13 cellular contexts compared by ENCODE assay signal in genomic region chr1:193590102-193590501, GRCh38.
DNase-seq lines count a peak whose midpoint lies in the region; ATAC-seq and TF ChIP-seq lines count a peak whose summit lies in the region.
"Had no signal": no experiment of that assay in that cellular context is flagged by ENCODE, and none has a peak within 500 bp of the region (broad histone marks: within the 10 kb centered on the region; RNA-seq: fewer than 3 reads in every experiment).

No MANE protein-coding gene starts in this region.

- no peak overlapping the region for H3K4me2 ChIP-seq in mesendoderm (ENCODE audit: low read length)
- H3K4me2 ChIP-seq in hepatocyte = no peak overlapping the region

- H3K27me3 Mint-ChIP-seq in T-cell (no peaks in the 10 kb centered on the region), glutamatergic neuron (ENCODE audit: unreplicated experiment) (peaks cover 2% of the 10 kb centered on the region)
- H3K27me3 Mint-ChIP-seq in activated T-cell treated with anti-CD3 and anti-CD28 coated beads, Interleukin-2, amount 50 U/mL, for 24 hours = no peaks in the 10 kb centered on the region

- no peaks in the 10 kb centered on the region for H3K79me2 ChIP-seq in mesendoderm (ENCODE audit: control insufficient read depth, insufficient read depth, low read length)
- H3K79me2 ChIP-seq in hepatocyte = no peaks in the 10 kb centered on the region

- peak; percentile 11 for DNase-seq in DMS153 (lab: John Stamatoyannopoulos, UW)
- DNase-seq in DMS153 treated with DMSO at 0.1 percent for 48 hours (lab: John Stamatoyannopoulos, UW; ENCODE audit: unreplicated experiment) = no peak
- no peak for DNase-seq in T-cell
- no peak for DNase-seq in glutamatergic neuron
- no peak for DNase-seq in mesendoderm
- DNase-seq in activated T-cell treated with anti-CD3 and anti-CD28 coated beads, Interleukin-2, amount 50 U/mL, for 24 hours = no peak
- no peak for DNase-seq in hepatocyte (ENCODE audit: low spot score)
- DNase-seq: DMS53, MV-4-11, NCI-H1417 treated with DMSO at 0.1 percent for 48 hours, NCI-H748 treated with DMSO at 0.1 percent for 48 hours had no signal

- no peak overlapping the region for H3K4me3 Mint-ChIP-seq in T-cell
- peak overlapping the region; percentile 17 for H3K4me3 Mint-ChIP-seq in glutamatergic neuron (ENCODE audit: unreplicated experiment)
- H3K4me3 Mint-ChIP-seq in activated T-cell treated with anti-CD3 and anti-CD28 coated beads, Interleukin-2, amount 50 U/mL, for 24 hours = no peak overlapping the region

- H3K4me1 ChIP-seq in mesendoderm (ENCODE audit: control insufficient read depth, low read depth, low read length) (peaks cover 5% of the 10 kb centered on the region), hepatocyte (ENCODE audit: insufficient read depth) (peaks cover 8% of the 10 kb centered on the region)

- no peak overlapping the region for H3K9ac ChIP-seq in mesendoderm (ENCODE audit: low read length)

- H3K18ac ChIP-seq in mesendoderm (ENCODE audit: low read length) = no peak overlapping the region

- H3K4me3 ChIP-seq in mesendoderm (ENCODE audit: low read length) (no peak overlapping the region), hepatocyte (no peak overlapping the region)

- H3K27ac ChIP-seq in mesendoderm (ENCODE audit: low read depth, low read length) (no peak overlapping the region), hepatocyte (no peak overlapping the region)
- H3K27ac ChIP-seq: 22Rv1 had no signal

- H2BK15ac ChIP-seq in mesendoderm (replicated peaks; ENCODE audit: low read depth) = peak overlapping the region; percentile 41

- no peaks in the 10 kb centered on the region for H3K9me2 ChIP-seq in hepatocyte (replicated peaks; ENCODE audit: insufficient read depth)

- H3K23ac ChIP-seq in mesendoderm (ENCODE audit: low read length) = no peak overlapping the region

- no peak overlapping the region for H2BK120ac ChIP-seq in mesendoderm (ENCODE audit: low read depth, low read length)

- H3K4ac ChIP-seq in mesendoderm (ENCODE audit: low read depth, low read length) = no peak overlapping the region

- H3K9me3 Mint-ChIP-seq in T-cell (no peaks in the 10 kb centered on the region), glutamatergic neuron (ENCODE audit: unreplicated experiment) (peaks cover 1% of the 10 kb centered on the region)
- H3K9me3 Mint-ChIP-seq in activated T-cell treated with anti-CD3 and anti-CD28 coated beads, Interleukin-2, amount 50 U/mL, for 24 hours = no peaks in the 10 kb centered on the region

- POLR2A ChIA-PET in T-cell (lab: Charles Lee) = interaction anchor here in 1 of 2 donors (0.5 kb wide), 1 partner anchor 1051 kb away, joined by 6 read pairs; no protein-coding TSS in a partner anchor

- H3K27me3 ChIP-seq in mesendoderm (ENCODE audit: insufficient read depth, low read length, poor library complexity) = no peaks in the 10 kb centered on the region
- no peaks in the 10 kb centered on the region for H3K27me3 ChIP-seq in hepatocyte

- H3K27ac Mint-ChIP-seq in T-cell = peak overlapping the region; percentile 29 to 61
- no peak overlapping the region for H3K27ac Mint-ChIP-seq in glutamatergic neuron (ENCODE audit: unreplicated experiment)
- no peak overlapping the region for H3K27ac Mint-ChIP-seq in activated T-cell treated with anti-CD3 and anti-CD28 coated beads, Interleukin-2, amount 50 U/mL, for 24 hours

- H3K36me3 ChIP-seq in mesendoderm (ENCODE audit: control insufficient read depth, insufficient read depth, low read length) (no peaks in the 10 kb centered on the region), hepatocyte (replicated peaks; ENCODE audit: insufficient read depth, low read depth) (no peaks in the 10 kb centered on the region)

- ATAC-seq in T-cell (replicated peaks in 1 of 4) (no peak), HG02840 (IDR thresholded peaks at IDR 0.05; ENCODE audit: low FRiP score, unreplicated experiment) (no peak)

- H2BK5ac ChIP-seq in mesendoderm (ENCODE audit: low read length) = no peak overlapping the region

- H3K36me3 Mint-ChIP-seq in T-cell (no peaks in the 10 kb centered on the region), glutamatergic neuron (ENCODE audit: unreplicated experiment) (no peaks in the 10 kb centered on the region)
- no peaks in the 10 kb centered on the region for H3K36me3 Mint-ChIP-seq in activated T-cell treated with anti-CD3 and anti-CD28 coated beads, Interleukin-2, amount 50 U/mL, for 24 hours (ENCODE audit: low read depth)

- no peak overlapping the region for H2AK5ac ChIP-seq in mesendoderm (ENCODE audit: low read length)

- no peaks in the 10 kb centered on the region for H3K9me3 ChIP-seq in hepatocyte (ENCODE audit: low read depth)

- no peak overlapping the region for H4K5ac ChIP-seq in mesendoderm (ENCODE audit: low read length)

- H2AFZ ChIP-seq in hepatocyte = no peak overlapping the region

- no peak overlapping the region for H3K56ac ChIP-seq in mesendoderm (ENCODE audit: low read length)

- TF ChIP-seq CTCF in glutamatergic neuron (IDR thresholded peaks at IDR 0.05; ENCODE audit: partially characterized antibody, unreplicated experiment) (no peak), hepatocyte (IDR thresholded peaks at IDR 0.05; ENCODE audit: poor library complexity) (no peak)

- no peaks in the 10 kb centered on the region for H4K20me1 ChIP-seq in hepatocyte (ENCODE audit: insufficient read depth, poor library complexity, severe bottlenecking)

- CTCF ChIA-PET in T-cell (lab: Charles Lee) = interaction anchor here in 1 of 2 donors (0.6 kb wide), 1 partner anchor 713 kb away, joined by 3 read pairs; no protein-coding TSS in a partner anchor

- H3K4me1 Mint-ChIP-seq in T-cell = peaks cover 19 to 44% (median 39%) of the 10 kb centered on the region in 3 donors
- H3K4me1 Mint-ChIP-seq in glutamatergic neuron (ENCODE audit: low read depth, unreplicated experiment) = peaks cover 17% of the 10 kb centered on the region
- peaks cover 19% of the 10 kb centered on the region for H3K4me1 Mint-ChIP-seq in activated T-cell treated with anti-CD3 and anti-CD28 coated beads, Interleukin-2, amount 50 U/mL, for 24 hours (ENCODE audit: low read depth)

- H3K79me1 ChIP-seq in mesendoderm (ENCODE audit: low read length) = no peaks in the 10 kb centered on the region

- no peak overlapping the region for H4K8ac ChIP-seq in mesendoderm (ENCODE audit: low read depth, low read length)

Comparison
In these comparisons a context has a peak if more than half of its experiments do, and no peak if none do; other contexts are left out.
1. H3K27ac Mint-ChIP-seq: peak in T-cell (2 of 2); none in glutamatergic neuron (single experiment) and activated T-cell treated with anti-CD3 and anti-CD28 coated beads, Interleukin-2, amount 50 U/mL, for 24 hours (single experiment).